1 cellular context compared by ENCODE assay signal in genomic region chr5:32343058-32343672, GRCh38.
TF ChIP-seq lines count a peak whose summit lies in the region.

No MANE protein-coding gene starts in this region.

TF ChIP-seq in HepG2, 621 proteins besides CTCF, POLR2A, EP300 and RAD21 (continued from another document and continues in another):
- TF ChIP-seq MAX (IDR thresholded peaks at IDR 0.05) = peak; percentile 67; the same call in 1 of the 2 replicates
- TF ChIP-seq TFAP4 (IDR thresholded peaks at IDR 0.05; ENCODE audit: borderline replicate concordance, low read depth) = 0 out of 2 replicates have a peak, but pooled peaks have one; percentile 22
- no peak for TF ChIP-seq ZNF781 (CRISPR knock-in tag; IDR thresholded peaks at IDR 0.05; ENCODE audit: borderline replicate concordance, not compliant biosample characterization)
- no peak for TF ChIP-seq POGK (CRISPR knock-in tag; conservative IDR thresholded peaks at IDR 0.05)
- peak; percentile 30; the same call in 1 of the 2 replicates for TF ChIP-seq CEBPG (CRISPR knock-in tag; IDR thresholded peaks at IDR 0.05)
- no peak for TF ChIP-seq TRAFD1 (CRISPR knock-in tag; IDR thresholded peaks at IDR 0.05; ENCODE audit: borderline replicate concordance)
- TF ChIP-seq TFDP1 (CRISPR knock-in tag; IDR thresholded peaks at IDR 0.05; ENCODE audit: borderline replicate concordance) = peak; percentile 23; the same call in 1 of the 2 replicates
- peak; percentile 48; the same call in 1 of the 2 replicates for TF ChIP-seq ZMYM3 (CRISPR knock-in tag; IDR thresholded peaks at IDR 0.05)
- peak; percentile 54 for TF ChIP-seq ZGPAT (CRISPR knock-in tag; IDR thresholded peaks at IDR 0.05)
- no peak for TF ChIP-seq CENPT (CRISPR knock-in tag; IDR thresholded peaks at IDR 0.05; ENCODE audit: low read depth)
- TF ChIP-seq ZNF605 (CRISPR knock-in tag; IDR thresholded peaks at IDR 0.05) = no peak
- TF ChIP-seq THAP11 (CRISPR knock-in tag; IDR thresholded peaks at IDR 0.05) = 0 out of 2 replicates have a peak, but pooled peaks have one; percentile 20
- TF ChIP-seq PHF21A (CRISPR knock-in tag; IDR thresholded peaks at IDR 0.05) = peak; percentile 16; the same call in 1 of the 2 replicates
- TF ChIP-seq ZNF614 (CRISPR knock-in tag; IDR thresholded peaks at IDR 0.05; ENCODE audit: borderline replicate concordance) = peak; percentile 70
- peak; percentile 64 for TF ChIP-seq NR2F6 (IDR thresholded peaks at IDR 0.05)
- peak; percentile 87 for TF ChIP-seq NR2F6 (CRISPR knock-in tag; IDR thresholded peaks at IDR 0.05)
- TF ChIP-seq ZBTB7B (CRISPR knock-in tag; IDR thresholded peaks at IDR 0.05) = peak; percentile 67
- no peak for TF ChIP-seq ZNF652 (CRISPR knock-in tag; IDR thresholded peaks at IDR 0.05; ENCODE audit: borderline replicate concordance, low read depth)
- peak; percentile 65 for TF ChIP-seq PATZ1 (CRISPR knock-in tag; IDR thresholded peaks at IDR 0.05)
- no peak for TF ChIP-seq SNRNP70 (IDR thresholded peaks at IDR 0.05; ENCODE audit: low read depth, low read length)
- no peak for TF ChIP-seq AGO2 (optimal IDR thresholded peaks at IDR 0.05; ENCODE audit: low read depth, low read length)
- no peak for TF ChIP-seq NKX3-1 (CRISPR knock-in tag; IDR thresholded peaks at IDR 0.05)
- peak; percentile 87 for TF ChIP-seq HNF4A (CRISPR knock-in tag; IDR thresholded peaks at IDR 0.05)
- peak; percentile 41; the same call in 1 of the 2 replicates for TF ChIP-seq CBX5 (CRISPR knock-in tag; IDR thresholded peaks at IDR 0.05; ENCODE audit: borderline replicate concordance)
- TF ChIP-seq EEA1 (CRISPR knock-in tag; IDR thresholded peaks at IDR 0.05; ENCODE audit: borderline replicate concordance) = no peak
- peak; percentile 63; the same call in 1 of the 2 replicates for TF ChIP-seq SOX5 (CRISPR knock-in tag; IDR thresholded peaks at IDR 0.05; ENCODE audit: borderline replicate concordance)
- TF ChIP-seq TCF7 (IDR thresholded peaks at IDR 0.05; ENCODE audit: low read depth) = peak; percentile 70
- no peak for TF ChIP-seq ZNF75D (CRISPR knock-in tag; IDR thresholded peaks at IDR 0.05; ENCODE audit: borderline replicate concordance)
- TF ChIP-seq MIER2 (CRISPR knock-in tag; IDR thresholded peaks at IDR 0.05) = 0 out of 2 replicates have a peak, but pooled peaks have one; percentile 49
- no peak for TF ChIP-seq GABPA (IDR thresholded peaks at IDR 0.05; ENCODE audit: low read depth, low read length)
- no peak for TF ChIP-seq GABPA (CRISPR knock-in tag; IDR thresholded peaks at IDR 0.05; ENCODE audit: low read depth)
- peak; percentile 45; the same call in 1 of the 2 replicates for TF ChIP-seq HDAC2 (CRISPR knock-in tag; IDR thresholded peaks at IDR 0.05)
- no peak for TF ChIP-seq DNMT3B (CRISPR knock-in tag; conservative IDR thresholded peaks at IDR 0.05)
- TF ChIP-seq ZFP36L2 (CRISPR knock-in tag; IDR thresholded peaks at IDR 0.05) = no peak
- no peak for TF ChIP-seq SOX13 (IDR thresholded peaks at IDR 0.05)
- TF ChIP-seq SOX13 (CRISPR knock-in tag; conservative IDR thresholded peaks at IDR 0.05 in 1 of 2, IDR thresholded peaks at IDR 0.05 in 1 of 2) = peak in 1 of 2 experiments; percentile 69; a peak in 2 of 4 replicates
- no peak for TF ChIP-seq CREB1 (IDR thresholded peaks at IDR 0.05)
- no peak for TF ChIP-seq CREB1 (CRISPR knock-in tag; IDR thresholded peaks at IDR 0.05)
- 0 out of 2 replicates have a peak, but pooled peaks have one; percentile 38 for TF ChIP-seq THRA (CRISPR knock-in tag; IDR thresholded peaks at IDR 0.05; ENCODE audit: borderline replicate concordance)
- TF ChIP-seq SALL1 (CRISPR knock-in tag; IDR thresholded peaks at IDR 0.05) = peak; percentile 52; the same call in 1 of the 2 replicates
- TF ChIP-seq ASH2L (IDR thresholded peaks at IDR 0.05; ENCODE audit: insufficient read length, low read depth, low read length) = peak; percentile 34
- peak; percentile 49 for TF ChIP-seq NR2C2 (CRISPR knock-in tag; IDR thresholded peaks at IDR 0.05; ENCODE audit: borderline replicate concordance)
- 0 out of 2 replicates have a peak, but pooled peaks have one; percentile 15 for TF ChIP-seq FOSL2 (CRISPR knock-in tag; IDR thresholded peaks at IDR 0.05)
- peak; percentile 62; the same call in 1 of the 2 replicates for TF ChIP-seq HNF4G (IDR thresholded peaks at IDR 0.05; ENCODE audit: borderline replicate concordance, low read depth, low read length)
- TF ChIP-seq HNF4G (CRISPR knock-in tag; IDR thresholded peaks at IDR 0.05; ENCODE audit: borderline replicate concordance, low read depth) = no peak
- TF ChIP-seq DRAP1 (CRISPR knock-in tag; IDR thresholded peaks at IDR 0.05) = peak; percentile 19; the same call in 1 of the 2 replicates
- TF ChIP-seq ERF (CRISPR knock-in tag; IDR thresholded peaks at IDR 0.05) = 0 out of 2 replicates have a peak, but pooled peaks have one; percentile 22
- TF ChIP-seq NFE2L2 (IDR thresholded peaks at IDR 0.05; ENCODE audit: low read length) = no peak
- TF ChIP-seq ZNF331 (CRISPR knock-in tag; IDR thresholded peaks at IDR 0.05) = peak; percentile 60; the same call in 1 of the 2 replicates
- TF ChIP-seq GATAD2A (CRISPR knock-in tag; IDR thresholded peaks at IDR 0.05) = peak; percentile 66
- TF ChIP-seq TFE3 (CRISPR knock-in tag; IDR thresholded peaks at IDR 0.05) = 0 out of 2 replicates have a peak, but pooled peaks have one; percentile 26
- TF ChIP-seq ZNF710 (CRISPR knock-in tag; IDR thresholded peaks at IDR 0.05; ENCODE audit: borderline replicate concordance) = peak; percentile 86
- TF ChIP-seq TCF7L2 (IDR thresholded peaks at IDR 0.05; ENCODE audit: low read depth, low read length) = peak; percentile 45; the same call in 1 of the 2 replicates
- peak; percentile 69 for TF ChIP-seq BCL6 (CRISPR knock-in tag; IDR thresholded peaks at IDR 0.05)
- TF ChIP-seq SP140L (CRISPR knock-in tag; IDR thresholded peaks at IDR 0.05; ENCODE audit: borderline replicate concordance) = 0 out of 2 replicates have a peak, but pooled peaks have one; percentile 59
- TF ChIP-seq CHD2 (IDR thresholded peaks at IDR 0.05; ENCODE audit: low read depth, low read length) = no peak
